9 cellular contexts compared by ENCODE assay signal in genomic region chr1:179251675-179252074, GRCh38. TPM values are rescaled to one million over a fixed set of nuclear protein-coding genes. Genes with fewer than 3 reads are reported as not detected.
DNase-seq lines count a peak whose midpoint lies in the region; ATAC-seq and TF ChIP-seq lines count a peak whose summit lies in the region.
"Had no signal": no experiment of that assay in that cellular context is flagged by ENCODE, and none has a peak within 500 bp of the region (broad histone marks: within the 10 kb centered on the region; RNA-seq: fewer than 3 reads in every experiment).

No MANE protein-coding gene starts in this region.

- H3K79me2 ChIP-seq in OCI-LY7 (ENCODE audit: insufficient read depth, low read depth, low read length): no peaks in the 10 kb centered on the region

- CTCF ChIA-PET in OCI-LY7 (lab: Charles Lee; ENCODE audit: unreplicated experiment): interaction anchor here (1.3 kb wide), 1 partner anchor 42 kb away, joined by 3 read pairs; the partner anchor contains the start of gene SOAT1
- CTCF ChIA-PET in activated CD8-positive, alpha-beta memory T cell treated with anti-CD3 and anti-CD28 coated beads, Interleukin-2, amount 10 ng/mL, durations not matched to agents 7 days and 5 days (lab: Charles Lee): interaction anchor here (0.7 to 1.9 kb wide), 6 partner anchors 43 to 133 kb away, joined by 3 to 13 read pairs (median 4); partner anchors contain the start of gene SOAT1

- H3K36me3 ChIP-seq in OCI-LY7 (ENCODE audit: insufficient read depth, low read length) (no peaks in the 10 kb centered on the region), gastrocnemius medialis (no peaks in the 10 kb centered on the region)
- H3K36me3 ChIP-seq: BLaER1 treated with 17β-estradiol and CSF1 and Interleukin-3, amounts not matched to agents 10 nM and 100 nM had no signal

- H3K27me3 Mint-ChIP-seq in activated CD8-positive, alpha-beta memory T cell treated with anti-CD3 and anti-CD28 coated beads, Interleukin-2, amount 10 ng/mL, durations not matched to agents 7 days and 5 days: no peaks in the 10 kb centered on the region

- no peaks in the 10 kb centered on the region for H3K4me1 Mint-ChIP-seq in activated CD8-positive, alpha-beta memory T cell treated with anti-CD3 and anti-CD28 coated beads, Interleukin-2, amount 10 ng/mL, durations not matched to agents 7 days and 5 days

- H3K9me2 ChIP-seq in OCI-LY7 (ENCODE audit: insufficient read depth, low read length): no peaks in the 10 kb centered on the region

- no peaks in the 10 kb centered on the region for H3K36me3 Mint-ChIP-seq in activated CD8-positive, alpha-beta memory T cell treated with anti-CD3 and anti-CD28 coated beads, Interleukin-2, amount 10 ng/mL, durations not matched to agents 7 days and 5 days

- peak; percentile 26 for DNase-seq in NCI-H345 (lab: John Stamatoyannopoulos, UW)
- DNase-seq in NCI-H345 treated with DMSO at 0.1 percent for 48 hours (lab: John Stamatoyannopoulos, UW; ENCODE audit: unreplicated experiment): no peak
- peak; percentile 25 for DNase-seq in OCI-LY7 (ENCODE audit: low spot score)
- peak; percentile 79 for DNase-seq in fibroblast of the aortic adventitia (ENCODE audit: low read depth)
- no peak for DNase-seq in gastrocnemius medialis
- no peak for DNase-seq in activated CD8-positive, alpha-beta memory T cell treated with anti-CD3 and anti-CD28 coated beads, Interleukin-2, amount 10 ng/mL, durations not matched to agents 7 days and 5 days

- no TSS peak for BruUV-seq in OCI-LY7 (replicated peaks; lab: Mats Ljungman, UMichigan)

- H3K4me1 ChIP-seq in OCI-LY7 (ENCODE audit: insufficient read depth, low read length, poor library complexity, severe bottlenecking) (no peaks in the 10 kb centered on the region), gastrocnemius medialis (no peaks in the 10 kb centered on the region)

- no peaks in the 10 kb centered on the region for H4K20me1 ChIP-seq in OCI-LY7 (ENCODE audit: insufficient read depth, low read length)
- H4K20me1 ChIP-seq: BLaER1 treated with 17β-estradiol and CSF1 and Interleukin-3, amounts not matched to agents 10 nM and 100 nM had no signal

- intact Hi-C loops in OCI-LY7 (cut with micrococcal nuclease; ENCODE audit: unreplicated experiment): loop anchor here (10.0 kb wide), 1 partner anchor 113 kb away; the partner anchor contains the start of gene AXDND1
- intact Hi-C loops in gastrocnemius medialis (cut with DNase I; ENCODE audit: low total_unique reads): loop anchor here (5.0 kb wide), 1 partner anchor 116 kb away; the partner anchor contains the start of gene AXDND1

- POLR2A ChIA-PET in OCI-LY7 (lab: Charles Lee): interaction anchor here (0.9 kb wide), 1 partner anchor 553 kb away, joined by 3 read pairs; no protein-coding TSS in a partner anchor

- in situ Hi-C loops in gastrocnemius medialis (cut with MboI; ENCODE audit: low sequenced_read_pairs in 4 of 4): no loop called here

- H3K27ac Mint-ChIP-seq in activated CD8-positive, alpha-beta memory T cell treated with anti-CD3 and anti-CD28 coated beads, Interleukin-2, amount 10 ng/mL, durations not matched to agents 7 days and 5 days: no peak overlapping the region

- H3K4me3 Mint-ChIP-seq in activated CD8-positive, alpha-beta memory T cell treated with anti-CD3 and anti-CD28 coated beads, Interleukin-2, amount 10 ng/mL, durations not matched to agents 7 days and 5 days: no peak overlapping the region

- TF ChIP-seq POLR2A in gastrocnemius medialis (IDR thresholded peaks at IDR 0.05): no peak

- no peaks in the 10 kb centered on the region for H3K9me3 Mint-ChIP-seq in activated CD8-positive, alpha-beta memory T cell treated with anti-CD3 and anti-CD28 coated beads, Interleukin-2, amount 10 ng/mL, durations not matched to agents 7 days and 5 days (ENCODE audit: low read depth)

- no peak overlapping the region for H3K4me2 ChIP-seq in OCI-LY7 (ENCODE audit: low read length)
- H3K4me2 ChIP-seq: BLaER1 treated with 17β-estradiol and CSF1 and Interleukin-3, amounts not matched to agents 10 nM and 100 nM had no signal

- H3K4me3 ChIP-seq in OCI-LY7 (ENCODE audit: low read depth, low read length, poor library complexity, severe bottlenecking) (no peak overlapping the region), fibroblast of the aortic adventitia (ENCODE audit: low read depth, low read length) (no peak overlapping the region), gastrocnemius medialis (no peak overlapping the region)
- H3K4me3 ChIP-seq: BLaER1 treated with 17β-estradiol and CSF1 and Interleukin-3, amounts not matched to agents 10 nM and 100 nM had no signal

- H3K27me3 ChIP-seq in gastrocnemius medialis: no peaks in the 10 kb centered on the region
- H3K27me3 ChIP-seq: BLaER1 treated with 17β-estradiol and CSF1 and Interleukin-3, amounts not matched to agents 10 nM and 100 nM had no signal

- no peak overlapping the region for H3K27ac ChIP-seq in OCI-LY7 (ENCODE audit: low read depth, low read length, poor library complexity, severe bottlenecking)
- H3K27ac ChIP-seq in gastrocnemius medialis: no peak overlapping the region
- H3K27ac ChIP-seq: BLaER1 treated with 17β-estradiol and CSF1 and Interleukin-3, amounts not matched to agents 10 nM and 100 nM had no signal

- TF ChIP-seq CTCF in OCI-LY7 (conservative IDR thresholded peaks at IDR 0.05; ENCODE audit: low read length) (peak; percentile 63), fibroblast of the aortic adventitia (IDR thresholded peaks at IDR 0.05; ENCODE audit: insufficient read depth, low read length) (peak; percentile 61), gastrocnemius medialis (IDR thresholded peaks at IDR 0.05 in 4 of 5, conservative IDR thresholded peaks at IDR 0.05 in 1 of 5) (peak in 2 of 5 experiments; percentile 28 to 34)

- ATAC-seq in gastrocnemius medialis (peak; percentile 46 to 60), GM21515 (IDR thresholded peaks at IDR 0.05; ENCODE audit: unreplicated experiment) (no peak), GM19324 (IDR thresholded peaks at IDR 0.05; ENCODE audit: low FRiP score, unreplicated experiment) (no peak)
- no peak for ATAC-seq in activated CD8-positive, alpha-beta memory T cell treated with anti-CD3 and anti-CD28 coated beads, Interleukin-2, amount 10 ng/mL, durations not matched to agents 7 days and 5 days

- H2AFZ ChIP-seq in OCI-LY7 (ENCODE audit: low read length): no peak overlapping the region

- H3K9me3 ChIP-seq in OCI-LY7 (ENCODE audit: low read length): no peaks in the 10 kb centered on the region
- H3K9me3 ChIP-seq in gastrocnemius medialis: no peaks in the 10 kb centered on the region
- H3K9me3 ChIP-seq: BLaER1 treated with 17β-estradiol and CSF1 and Interleukin-3, amounts not matched to agents 10 nM and 100 nM had no signal

RNA-seq across cellular contexts. Expression of gene ABL2, which starts 22.2 kb away (rescaled TPM):
- total RNA-seq in OCI-LY7 (2014; rRNA removed; shearing (Covaris generic)): 7.3 and 7.9 TPM in 2 replicates
- total RNA-seq in OCI-LY7 (2022): 14.2 and 14.9 TPM in 2 replicates
- 29.0 and 67.2 TPM in 2 replicates for total RNA-seq in fibroblast of the aortic adventitia (ENCODE audit: low replicate concordance)
- total RNA-seq in gastrocnemius medialis: 1 to 10 TPM; 4.4 to 9.3 (median 5.8) TPM
- total RNA-seq in activated CD8-positive, alpha-beta memory T cell treated with anti-CD3 and anti-CD28 coated beads, Interleukin-2, amount 10 ng/mL, durations not matched to agents 7 days and 5 days: 1 to 10 TPM; 7.8 to 8.0 TPM

RNA-seq across cellular contexts. Expression of gene SOAT1, which starts 41.9 kb away (rescaled TPM):
- 8.7 and 11.1 TPM in 2 replicates for total RNA-seq in OCI-LY7 (2014; rRNA removed; shearing (Covaris generic))
- total RNA-seq in OCI-LY7 (2022) (29.6 and 34.0 TPM in 2 replicates), fibroblast of the aortic adventitia (ENCODE audit: low replicate concordance) (40.9 and 67.5 TPM in 2 replicates), gastrocnemius medialis (10 to 100 TPM in 1 of 4 donors, 1 to 10 TPM in 3; 5.2 to 11.7 (median 6.4) TPM)
- 10 to 100 TPM; 47.8 to 84.5 TPM for total RNA-seq in activated CD8-positive, alpha-beta memory T cell treated with anti-CD3 and anti-CD28 coated beads, Interleukin-2, amount 10 ng/mL, durations not matched to agents 7 days and 5 days

Comparison
In these comparisons a context has a peak if more than half of its experiments do, and no peak if none do; other contexts are left out.
1. DNase-seq: peak in NCI-H345 (single experiment), OCI-LY7 (single experiment) and fibroblast of the aortic adventitia (single experiment); none in NCI-H345 treated with DMSO at 0.1 percent for 48 hours (single experiment), gastrocnemius medialis (0 of 2) and activated CD8-positive, alpha-beta memory T cell treated with anti-CD3 and anti-CD28 coated beads, Interleukin-2, amount 10 ng/mL, durations not matched to agents 7 days and 5 days (single experiment).
2. ATAC-seq: peak in gastrocnemius medialis (2 of 2); none in GM21515 (single experiment), GM19324 (single experiment) and activated CD8-positive, alpha-beta memory T cell treated with anti-CD3 and anti-CD28 coated beads, Interleukin-2, amount 10 ng/mL, durations not matched to agents 7 days and 5 days (single experiment).